In the genomic region with DNA sequence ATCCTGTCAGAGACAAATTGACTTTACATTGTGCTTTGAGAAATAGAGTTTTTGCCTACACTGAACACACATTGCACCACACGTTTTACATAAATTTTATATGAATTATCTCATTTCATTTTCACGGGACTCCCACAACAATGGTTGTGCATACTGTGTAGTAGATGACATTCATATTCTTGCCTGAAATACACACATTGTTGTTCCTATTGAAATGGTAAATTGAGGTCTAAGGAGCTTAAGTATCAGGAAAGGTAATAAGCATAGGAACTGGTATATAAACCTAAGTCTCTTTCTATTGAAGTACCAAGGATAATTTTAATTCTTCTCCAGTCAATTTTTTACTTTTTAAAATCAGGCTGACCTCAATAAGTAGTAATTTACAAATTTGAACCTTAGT, we compare ENCODE assay signal across 25 cellular contexts.
"Had no signal": no experiment of that assay in that cellular context is flagged by ENCODE, and none has a peak within 500 bp of the region (broad histone marks: within the 10 kb centered on the region; RNA-seq: fewer than 3 reads in every experiment).

No MANE protein-coding gene starts in this region.

- H3K27ac Mint-ChIP-seq: effector memory CD8-positive, alpha-beta T cell; endodermal cell; immature natural killer cell; mesothelial cell of epicardium had no signal

- H3K4me1 Mint-ChIP-seq: immature natural killer cell had no signal

- H3K27me3 Mint-ChIP-seq: effector memory CD8-positive, alpha-beta T cell had no signal

- H3K36me3 Mint-ChIP-seq: immature natural killer cell, mesothelial cell of epicardium had no signal

- H3K27me3 ChIP-seq: esophagus squamous epithelium, gastrocnemius medialis, heart left ventricle, hepatocyte had no signal

- H3K4me3 ChIP-seq: coronary artery, esophagus squamous epithelium, gastrocnemius medialis, heart left ventricle, hepatocyte, left ventricle myocardium inferior, lower lobe of right lung, mucosa of descending colon had no signal

- H3K9me3 ChIP-seq: esophagus squamous epithelium, gastrocnemius medialis, heart left ventricle, left ventricle myocardium inferior, lower lobe of right lung, mucosa of descending colon had no signal

- H3K9me3 Mint-ChIP-seq: effector memory CD8-positive, alpha-beta T cell; endodermal cell had no signal

- DNase-seq: dermis blood vessel endothelial cell; effector CD8-positive, alpha-beta T cell; effector memory CD8-positive, alpha-beta T cell; endodermal cell; erythroblast; esophagus squamous epithelium; foreskin fibroblast; foreskin melanocyte; gastrocnemius medialis; glutamatergic neuron; heart left ventricle; hypothalamus; immature natural killer cell; islet precursor cell; kidney; kidney glomerular epithelial cell; left colon; left ventricle myocardium inferior; lower lobe of right lung; mesenchymal stem cell; mucosa of descending colon had no signal

- H3K36me3 ChIP-seq: esophagus squamous epithelium, gastrocnemius medialis, heart left ventricle, left ventricle myocardium inferior, lower lobe of right lung had no signal

- H3K27ac ChIP-seq: coronary artery, epithelial cell of prostate, esophagus squamous epithelium, gastrocnemius medialis, heart left ventricle, hepatocyte, left ventricle myocardium inferior, lower lobe of right lung had no signal

- H3K4me1 ChIP-seq: esophagus squamous epithelium, gastrocnemius medialis, heart left ventricle, left ventricle myocardium inferior, lower lobe of right lung had no signal

- H3K4me3 Mint-ChIP-seq: effector memory CD8-positive, alpha-beta T cell; endodermal cell; immature natural killer cell; mesothelial cell of epicardium had no signal
